In genomic region chr16:67857547-67858233, GRCh38 we compare ENCODE assay signal across 8 cellular contexts. TPM values are rescaled to one million over a fixed set of nuclear protein-coding genes. Genes with fewer than 3 reads are reported as not detected.
DNase-seq lines count a peak whose midpoint lies in the region; ATAC-seq and TF ChIP-seq lines count a peak whose summit lies in the region.

No MANE protein-coding gene starts in this region.

- H3K4me1 ChIP-seq in right cardiac atrium (ENCODE audit: control insufficient read depth, insufficient read depth, low read length) (peaks cover 40% of the 10 kb centered on the region), gastrocnemius medialis (peaks cover 69% of the 10 kb centered on the region in 2 donors)

- intact Hi-C loops in right cardiac atrium (cut with DNase I) = no loop called here
- intact Hi-C loops in gastrocnemius medialis (cut with DNase I; ENCODE audit: low total_unique reads) = no loop called here
- intact Hi-C loops in dorsolateral prefrontal cortex (cut with DNase I) = no loop called here

- TF ChIP-seq CTCF in gastrocnemius medialis (IDR thresholded peaks at IDR 0.05 in 4 of 5, conservative IDR thresholded peaks at IDR 0.05 in 1 of 5) (no peak), dorsolateral prefrontal cortex (IDR thresholded peaks at IDR 0.05 in 54 of 56, conservative IDR thresholded peaks at IDR 0.05 in 2 of 56; ENCODE audit: low read depth in 1 of 56, partially characterized antibody in 56 of 56) (no peak)

- peak; percentile 98 for DNase-seq in DMS53 (lab: John Stamatoyannopoulos, UW)
- DNase-seq in NCI-H1417 (lab: John Stamatoyannopoulos, UW) = peak; percentile 12 to 95 (median 83)
- peak; percentile 92 for DNase-seq in amniotic stem cell (lab: John Stamatoyannopoulos, UW)
- DNase-seq in right cardiac atrium = peak; percentile 75 to 86 (median 81)
- DNase-seq in gastrocnemius medialis = peak; percentile 91 to 92
- DNase-seq in dorsolateral prefrontal cortex = no peak
- no peak for DNase-seq in NCI-H524 (lab: John Stamatoyannopoulos, UW)
- no peak for DNase-seq in OCI-M2 (lab: John Stamatoyannopoulos, UW; ENCODE audit: unreplicated experiment)

- H3K27me3 ChIP-seq in right cardiac atrium (ENCODE audit: control insufficient read depth, insufficient read depth) = no peaks in the 10 kb centered on the region
- H3K27me3 ChIP-seq in gastrocnemius medialis = no peaks in the 10 kb centered on the region
- no peaks in the 10 kb centered on the region for H3K27me3 ChIP-seq in dorsolateral prefrontal cortex

- ATAC-seq in right cardiac atrium = peak; percentile 93 to 95
- ATAC-seq in gastrocnemius medialis = peak; percentile 87 to 90

- TF ChIP-seq POLR2A in gastrocnemius medialis (IDR thresholded peaks at IDR 0.05) = no peak

- in situ Hi-C loops in gastrocnemius medialis (cut with MboI; ENCODE audit: low sequenced_read_pairs in 4 of 4) = no loop called here

- H3K9me3 ChIP-seq in right cardiac atrium (ENCODE audit: control insufficient read depth, low read length) (no peaks in the 10 kb centered on the region), gastrocnemius medialis (no peaks in the 10 kb centered on the region)

- H3K36me3 ChIP-seq in gastrocnemius medialis = no peaks in the 10 kb centered on the region

- no peak overlapping the region for H3K4me3 ChIP-seq in right cardiac atrium (ENCODE audit: low read length)
- H3K4me3 ChIP-seq in gastrocnemius medialis = peak overlapping the region in 1 of 4 donors; percentile 29
- H3K4me3 ChIP-seq in dorsolateral prefrontal cortex = no peak overlapping the region

- H3K27ac ChIP-seq in right cardiac atrium (ENCODE audit: low read length) = peak overlapping the region; percentile 85
- peak overlapping the region; percentile 93 to 99 (median 97) for H3K27ac ChIP-seq in gastrocnemius medialis
- peak overlapping the region in 14 of 59 donors; percentile 1 to 65 (median 30) for H3K27ac ChIP-seq in dorsolateral prefrontal cortex

- 20% methylated on average over 3 of the region's 3 CpGs for WGBS in right cardiac atrium

RNA-seq across cellular contexts. Expression of gene CENPT, which starts 10.2 kb away (rescaled TPM):
- total RNA-seq in right cardiac atrium (10 to 100 TPM; 24.3 to 29.0 (median 27.4) TPM), gastrocnemius medialis (10 to 100 TPM; 14.9 to 41.2 (median 20.0) TPM), dorsolateral prefrontal cortex (10 to 100 TPM; 40.0 to 88.4 (median 54.9) TPM)
- 26.7 TPM for polyA plus RNA-seq in right cardiac atrium

RNA-seq across cellular contexts. Expression of gene NUTF2, which starts 11.0 kb away (rescaled TPM):
- total RNA-seq in right cardiac atrium = 10 to 100 TPM; 66.6 to 80.7 (median 68.2) TPM
- 125 TPM for polyA plus RNA-seq in right cardiac atrium
- total RNA-seq in gastrocnemius medialis = 100 to 1,000 TPM in 3 of 4 donors, 10 to 100 TPM in 1; 60.1 to 210 (median 114) TPM
- total RNA-seq in dorsolateral prefrontal cortex = 10 to 100 TPM; 51.7 to 88.9 (median 72.2) TPM

RNA-seq across cellular contexts. Expression of gene EDC4, which starts 15.2 kb away (rescaled TPM):
- total RNA-seq in right cardiac atrium = 10 to 100 TPM; 29.7 to 35.6 (median 31.9) TPM
- polyA plus RNA-seq in right cardiac atrium = 21.7 TPM
- total RNA-seq in gastrocnemius medialis = 10 to 100 TPM; 27.5 to 58.9 (median 48.5) TPM
- 10 to 100 TPM; 46.0 to 96.6 (median 69.2) TPM for total RNA-seq in dorsolateral prefrontal cortex

RNA-seq across cellular contexts. Expression of gene THAP11, which starts 15.6 kb away (rescaled TPM):
- total RNA-seq in right cardiac atrium (10 to 100 TPM; 27.5 to 34.0 (median 32.0) TPM), gastrocnemius medialis (100 to 1,000 TPM in 2 of 4 donors, 10 to 100 TPM in 2; 61.9 to 120 (median 102) TPM), dorsolateral prefrontal cortex (10 to 100 TPM; 17.7 to 30.0 (median 24.0) TPM)
- polyA plus RNA-seq in right cardiac atrium = 20.8 TPM

RNA-seq across cellular contexts. Expression of gene NRN1L, which starts 27.0 kb away (rescaled TPM):
- total RNA-seq in right cardiac atrium (under 1 TPM in 1 of 4 donors, not detected in 3; 0.53 TPM), gastrocnemius medialis (1 to 10 TPM in 2 of 4 donors, under 1 TPM in 1, not detected in 1; 0.87 to 2.8 (median 1.1) TPM), dorsolateral prefrontal cortex (10 to 100 TPM in 1 of 120 experiments, 1 to 10 TPM in 97, under 1 TPM in 6, not detected in 16; 0.72 to 11.5 (median 2.6) TPM)
- 0.41 TPM for polyA plus RNA-seq in right cardiac atrium

Comparison
In these comparisons a context has a peak if more than half of its experiments do, and no peak if none do; other contexts are left out.
1. DNase-seq: peak in DMS53 (single experiment), NCI-H1417 (3 of 3), amniotic stem cell (single experiment), right cardiac atrium (3 of 3) and gastrocnemius medialis (2 of 2); none in dorsolateral prefrontal cortex (0 of 10), NCI-H524 (0 of 2) and OCI-M2 (single experiment).